In genomic region chr13:110340812-110341444, GRCh38 we compare ENCODE assay signal across 8 cellular contexts. TPM values are rescaled to one million over a fixed set of nuclear protein-coding genes. Genes with fewer than 3 reads are reported as not detected.
DNase-seq lines count a peak whose midpoint lies in the region; ATAC-seq, FAIRE-seq and TF ChIP-seq lines count a peak whose summit lies in the region.

No MANE protein-coding gene starts in this region.

- H3K4me1 ChIP-seq in right lobe of liver: no peaks in the 10 kb centered on the region

- ATAC-seq in GM18511 (IDR thresholded peaks at IDR 0.05; ENCODE audit: unreplicated experiment): peak; percentile 63
- peak; percentile 70 to 81 (median 72) for ATAC-seq in right lobe of liver

- H3K27ac ChIP-seq in adipose tissue (ENCODE audit: low read depth, low read length): peak overlapping the region; percentile 4
- H3K27ac ChIP-seq in right lobe of liver: peak overlapping the region; percentile 55 to 79 (median 62)

- H3K4me3 Mint-ChIP-seq in Calu3 (ENCODE audit: low read depth, unreplicated experiment): no peak overlapping the region

- H3K27me3 Mint-ChIP-seq in Calu3 (ENCODE audit: unreplicated experiment): no peaks in the 10 kb centered on the region

- intact Hi-C loops in right lobe of liver (cut with DNase I) (no loop called here), Calu3 (cut with micrococcal nuclease; ENCODE audit: unreplicated experiment) (no loop called here)

- H3K9me3 Mint-ChIP-seq in Calu3 (ENCODE audit: low read depth, unreplicated experiment): no peaks in the 10 kb centered on the region

- DNase-seq in RCC 7860 (ENCODE audit: low spot score) (peak; percentile 82), right lobe of liver (peak; percentile 54 to 74 (median 63)), G401 (ENCODE audit: low spot score) (no peak), NCI-H146 treated with DMSO at 0.1 percent for 48 hours (lab: John Stamatoyannopoulos, UW; ENCODE audit: unreplicated experiment) (no peak), Calu3 (no peak)
- DNase-seq in stimulated activated CD4-positive, alpha-beta T cell treated with anti-CD3 and anti-CD28 coated beads, TNF-alpha, amount 100 ng/mL, for 1 hour (ENCODE audit: low read depth in 3 of 3, low spot score in 1 of 3): peak in 2 of 3 donors; percentile 22 to 36

- 13 to 41% (median 20%) methylated on average over 24 of the region's 24 CpGs for WGBS in adipose tissue, 3 donors
- 31% methylated on average over 16 of the region's 24 CpGs for WGBS in right lobe of liver (ENCODE audit: insufficient coverage, low coverage, low lambda C conversion rate, missing lambda C conversion rate)

- in situ Hi-C loops in G401 (cut with HindIII; ENCODE audit: low sequenced_read_pairs): no loop called here

- H3K36me3 ChIP-seq in right lobe of liver: no peaks in the 10 kb centered on the region

- H3K27me3 ChIP-seq in right lobe of liver: no peaks in the 10 kb centered on the region

- H3K4me1 Mint-ChIP-seq in Calu3 (ENCODE audit: low read depth, unreplicated experiment): no peaks in the 10 kb centered on the region

- no peak for TF ChIP-seq POLR2A in right lobe of liver (IDR thresholded peaks at IDR 0.05)

- H3K9me3 ChIP-seq in right lobe of liver: no peaks in the 10 kb centered on the region

- no peak overlapping the region for H3K4me3 ChIP-seq in right lobe of liver

- TF ChIP-seq CTCF in right lobe of liver (IDR thresholded peaks at IDR 0.05): no peak
- no peak for TF ChIP-seq CTCF in Calu3 (IDR thresholded peaks at IDR 0.05; ENCODE audit: unreplicated experiment)

- H3K27ac Mint-ChIP-seq in Calu3 (ENCODE audit: unreplicated experiment): no peak overlapping the region

- FAIRE-seq in RCC 7860 (lab: Jason Lieb, UNC): peak; percentile 67

- no peaks in the 10 kb centered on the region for H3K36me3 Mint-ChIP-seq in Calu3 (ENCODE audit: insufficient read depth, unreplicated experiment)

- no TSS peak for BruUV-seq in Calu3 (replicated peaks; lab: Mats Ljungman, UMichigan)

- CTCF ChIA-PET in Calu3 (lab: Charles Lee): no interaction called here

RNA-seq across cellular contexts. Expression of gene COL4A2, which starts 33.8 kb away (rescaled TPM):
- 100 to 1,000 TPM in 2 of 3 donors, 10 to 100 TPM in 1; 93.5 to 632 (median 260) TPM for polyA plus RNA-seq in adipose tissue
- total RNA-seq in right lobe of liver (10 to 100 TPM in 5 of 6 experiments, 1 to 10 TPM in 1; 8.4 to 65.8 (median 42.5) TPM), Calu3 (2022) (0.42 and 1.0 TPM in 2 replicates)
- total RNA-seq in G401 (2014; rRNA removed; shearing (Covaris generic)): 0.12 and 6.1 TPM in 2 replicates

RNA-seq across cellular contexts. Expression of gene COL4A1, which starts 34.0 kb away (rescaled TPM):
- 100 to 1,000 TPM; 103 to 773 (median 225) TPM for polyA plus RNA-seq in adipose tissue
- total RNA-seq in right lobe of liver (10 to 100 TPM in 5 of 6 experiments, 1 to 10 TPM in 1; 8.0 to 89.8 (median 41.1) TPM), Calu3 (2022) (0.12 TPM in 1 of 2 replicates, not detected in the other)
- total RNA-seq in G401 (2014; rRNA removed; shearing (Covaris generic)): 0.18 and 0.98 TPM in 2 replicates

Comparison
In these comparisons a context has a peak if more than half of its experiments do, and no peak if none do; other contexts are left out.
1. DNase-seq: peak in RCC 7860 (single experiment), right lobe of liver (3 of 3) and stimulated activated CD4-positive, alpha-beta T cell treated with anti-CD3 and anti-CD28 coated beads, TNF-alpha, amount 100 ng/mL, for 1 hour (2 of 3); none in G401 (single experiment), NCI-H146 treated with DMSO at 0.1 percent for 48 hours (single experiment) and Calu3 (single experiment).